Comparison of ENCODE assay signal across 8 cellular contexts in genomic region chr17:43940630-43941029, GRCh38. TPM values are rescaled to one million over a fixed set of nuclear protein-coding genes. Genes with fewer than 3 reads are reported as not detected.
DNase-seq lines count a peak whose midpoint lies in the region; ATAC-seq and TF ChIP-seq lines count a peak whose summit lies in the region.

No MANE protein-coding gene starts in this region.

- H3K36me3 Mint-ChIP-seq in chondrocyte (ENCODE audit: low read depth): no peaks in the 10 kb centered on the region

- no peaks in the 10 kb centered on the region for H3K9me3 Mint-ChIP-seq in chondrocyte (ENCODE audit: low read depth)

- ATAC-seq in psoas muscle: no peak
- no peak for ATAC-seq in HG03135 (IDR thresholded peaks at IDR 0.05; ENCODE audit: unreplicated experiment)

- TF ChIP-seq CTCF in chondrocyte (IDR thresholded peaks at IDR 0.05): peak; percentile 76
- TF ChIP-seq CTCF in psoas muscle (IDR thresholded peaks at IDR 0.05): peak; percentile 19

- H3K4me3 ChIP-seq in psoas muscle: no peak overlapping the region

- peaks cover 3% of the 10 kb centered on the region for H3K4me1 Mint-ChIP-seq in chondrocyte (ENCODE audit: low read depth)

- peaks cover 11% of the 10 kb centered on the region for H3K27me3 Mint-ChIP-seq in chondrocyte (ENCODE audit: low read depth)

- intact Hi-C loops in psoas muscle (cut with DNase I): loop anchor here (5.0 to 10.0 kb wide), 3 partner anchors 102 to 224 kb away; no protein-coding TSS in a partner anchor

- 57 to 60% (median 59%) methylated on average over 7 of the region's 7 CpGs for WGBS in psoas muscle, 3 donors

- H3K4me1 ChIP-seq in psoas muscle: peaks cover 4% of the 10 kb centered on the region

- DNase-seq in stimulated activated CD4-positive, alpha-beta T cell treated with anti-CD3 and anti-CD28 coated beads, Interleukin-15, amount 100 ng/mL, for 24 hours: peak; percentile 34
- no peak for DNase-seq in stimulated activated CD4-positive, alpha-beta T cell treated with anti-CD3 and anti-CD28 coated beads, Interleukin-1b, Interleukin-23, amount 100 ng/mL, for 48 hours
- DNase-seq in NCI-H2171 treated with DMSO at 0.1 percent for 48 hours (lab: John Stamatoyannopoulos, UW): peak; percentile 16
- no peak for DNase-seq in chondrocyte (ENCODE audit: low spot score)
- DNase-seq in psoas muscle: no peak
- no peak for DNase-seq in DMS153 (lab: John Stamatoyannopoulos, UW)
- DNase-seq in amniotic stem cell (lab: John Stamatoyannopoulos, UW): no peak

- H3K36me3 ChIP-seq in psoas muscle (ENCODE audit: insufficient read depth in 1 of 2, low read depth in 1 of 2): no peaks in the 10 kb centered on the region

- no peaks in the 10 kb centered on the region for H3K9me3 ChIP-seq in psoas muscle

- H3K27me3 ChIP-seq in psoas muscle (ENCODE audit: insufficient read depth in 3 of 3, low read length in 2 of 3): peaks cover 0 to 14% (median 4%) of the 10 kb centered on the region in 3 donors

- no peak overlapping the region for H3K27ac ChIP-seq in psoas muscle

- H3K27ac Mint-ChIP-seq in chondrocyte (ENCODE audit: unreplicated experiment): no peak overlapping the region

- no peak overlapping the region for H3K4me3 Mint-ChIP-seq in chondrocyte (ENCODE audit: unreplicated experiment)

RNA-seq across cellular contexts. Expression of gene PPY, which starts 1.6 kb away (rescaled TPM):
- total RNA-seq in chondrocyte (not detected in 3 replicates), psoas muscle (not detected)
- not detected for polyA plus RNA-seq in psoas muscle

RNA-seq across cellular contexts. Expression of gene PYY, which starts 13.1 kb away (rescaled TPM):
- total RNA-seq in chondrocyte (not detected in 3 replicates), psoas muscle (not detected)
- polyA plus RNA-seq in psoas muscle: not detected

RNA-seq across cellular contexts. Expression of gene MPP2, which starts 33.3 kb away (rescaled TPM):
- 7.0 to 7.8 TPM (median 7.5 TPM) in 3 replicates for total RNA-seq in chondrocyte
- 1 to 10 TPM in 1 of 4 donors, under 1 TPM in 3; 0.42 to 1.6 (median 0.62) TPM for total RNA-seq in psoas muscle
- under 1 TPM; 0.19 to 0.38 (median 0.21) TPM for polyA plus RNA-seq in psoas muscle

Comparison
In these comparisons a context has a peak if more than half of its experiments do, and no peak if none do; other contexts are left out.
1. DNase-seq: peak in stimulated activated CD4-positive, alpha-beta T cell treated with anti-CD3 and anti-CD28 coated beads, Interleukin-15, amount 100 ng/mL, for 24 hours (single experiment) and NCI-H2171 treated with DMSO at 0.1 percent for 48 hours (single experiment); none in stimulated activated CD4-positive, alpha-beta T cell treated with anti-CD3 and anti-CD28 coated beads, Interleukin-1b, Interleukin-23, amount 100 ng/mL, for 48 hours (single experiment), chondrocyte (single experiment), psoas muscle (0 of 2), DMS153 (single experiment) and amniotic stem cell (single experiment).